In the genomic region with DNA sequence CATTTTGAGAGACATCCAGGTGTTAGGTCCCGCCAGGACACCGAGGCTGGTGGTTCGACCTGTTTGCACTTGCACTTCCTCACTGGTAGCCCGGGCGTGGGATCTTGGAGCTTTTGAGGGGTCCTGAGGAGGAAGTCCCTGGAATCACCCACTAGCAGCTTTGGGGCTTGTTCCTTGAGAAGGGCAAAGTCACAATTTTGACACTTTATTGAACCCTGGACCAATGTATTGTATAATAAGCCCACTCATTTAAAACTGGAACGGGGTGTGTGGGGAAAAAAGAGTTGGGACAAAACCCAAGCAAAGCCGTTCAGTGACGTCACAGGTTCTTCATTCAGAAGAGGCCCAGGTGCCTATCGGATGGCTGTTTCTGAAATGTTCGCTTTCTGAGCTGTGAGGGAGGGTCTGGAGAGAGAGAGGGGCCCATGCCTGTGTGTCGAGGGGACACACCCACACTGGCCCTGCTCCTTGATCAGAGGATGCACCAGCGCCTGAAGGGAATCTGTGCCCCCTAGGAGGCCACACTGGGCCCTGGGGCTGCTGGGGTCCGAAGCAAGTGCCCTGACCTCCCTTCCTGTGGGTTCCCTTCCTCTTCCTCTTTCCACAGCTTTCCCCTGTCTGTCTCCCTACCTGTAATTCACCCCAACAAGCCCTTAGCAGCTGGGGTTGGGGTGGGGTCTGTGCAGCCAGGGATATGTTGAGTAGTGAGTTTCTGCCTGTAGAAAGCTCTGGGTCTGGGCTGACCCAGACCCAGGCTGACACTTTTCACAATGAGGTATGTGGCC, we compare ENCODE assay signal across 11 cellular contexts. TPM values are rescaled to one million over a fixed set of nuclear protein-coding genes. Genes with fewer than 3 reads are reported as not detected.
DNase-seq lines count a peak whose midpoint lies in the region; ATAC-seq and TF ChIP-seq lines count a peak whose summit lies in the region.
"Had no signal": no experiment of that assay in that cellular context is flagged by ENCODE, and none has a peak within 500 bp of the region (broad histone marks: within the 10 kb centered on the region; RNA-seq: fewer than 3 reads in every experiment).

No MANE protein-coding gene starts in this region.

- H3K27ac ChIP-seq in gastroesophageal sphincter: peak overlapping the region in 3 of 4 donors; percentile 41 to 95 (median 66)
- H3K27ac ChIP-seq in suprapubic skin: peak overlapping the region; percentile 83
- H3K27ac ChIP-seq: GM23248 had no signal

- POLR2A ChIA-PET in activated CD4-positive, alpha-beta memory T cell treated with anti-CD3 and anti-CD28 coated beads, Interleukin-2, amount 10 ng/mL, durations not matched to agents 7 days and 5 days (lab: Charles Lee): interaction anchor here (1.2 kb wide), 1 partner anchor 29 kb away, joined by 3 read pairs; no protein-coding TSS in a partner anchor

- TF ChIP-seq CTCF in gastroesophageal sphincter (IDR thresholded peaks at IDR 0.05) (no peak), suprapubic skin (IDR thresholded peaks at IDR 0.05) (no peak)

- H3K4me1 ChIP-seq in gastroesophageal sphincter: peaks cover 2 to 84% (median 32%) of the 10 kb centered on the region in 3 donors
- H3K4me1 ChIP-seq in suprapubic skin: peaks cover 93% of the 10 kb centered on the region

- H3K27me3 Mint-ChIP-seq in activated T-cell treated with anti-CD3 and anti-CD28 coated beads, Interleukin-2, amount 50 U/mL, for 24 hours: no peaks in the 10 kb centered on the region
- H3K27me3 Mint-ChIP-seq in activated CD4-positive, alpha-beta memory T cell treated with anti-CD3 and anti-CD28 coated beads, Interleukin-2, amount 10 ng/mL, durations not matched to agents 7 days and 5 days: no peaks in the 10 kb centered on the region

- H3K4me3 Mint-ChIP-seq in activated T-cell treated with anti-CD3 and anti-CD28 coated beads, Interleukin-2, amount 50 U/mL, for 24 hours: peak overlapping the region; percentile 92
- H3K4me3 Mint-ChIP-seq in activated CD4-positive, alpha-beta memory T cell treated with anti-CD3 and anti-CD28 coated beads, Interleukin-2, amount 10 ng/mL, durations not matched to agents 7 days and 5 days: peak overlapping the region; percentile 92

- 82 to 90% methylated on average over 2 to 6 of the region's 13 CpGs for WGBS in gastroesophageal sphincter (ENCODE audit: low coverage in 1 of 2), 2 donors
- WGBS in suprapubic skin: 64% methylated on average over 12 of the region's 13 CpGs

- DNase-seq in activated T-cell treated with anti-CD3 and anti-CD28 coated beads, Interleukin-2, amount 50 U/mL, for 24 hours: no peak
- no peak for DNase-seq in activated T-cell treated with anti-CD3 and anti-CD28 coated beads for 4 hours
- DNase-seq in activated CD4-positive, alpha-beta memory T cell treated with anti-CD3 and anti-CD28 coated beads, Interleukin-2, amount 10 ng/mL, durations not matched to agents 7 days and 5 days: no peak
- no peak for DNase-seq in suprapubic skin (ENCODE audit: low spot score in 2 of 2)
- DNase-seq in iPS-NIHi7 (ENCODE audit: extremely low spot score): no peak
- DNase-seq: adrenal gland, GM23248, NCI-H2171 treated with DMSO at 0.1 percent for 48 hours had no signal

- peaks cover 17% of the 10 kb centered on the region for H3K36me3 Mint-ChIP-seq in activated T-cell treated with anti-CD3 and anti-CD28 coated beads, Interleukin-2, amount 50 U/mL, for 24 hours (ENCODE audit: low read depth)
- peaks cover 9% of the 10 kb centered on the region for H3K36me3 Mint-ChIP-seq in activated CD4-positive, alpha-beta memory T cell treated with anti-CD3 and anti-CD28 coated beads, Interleukin-2, amount 10 ng/mL, durations not matched to agents 7 days and 5 days (ENCODE audit: low read depth)

- no peaks in the 10 kb centered on the region for H3K9me3 Mint-ChIP-seq in activated T-cell treated with anti-CD3 and anti-CD28 coated beads, Interleukin-2, amount 50 U/mL, for 24 hours
- H3K9me3 Mint-ChIP-seq in activated CD4-positive, alpha-beta memory T cell treated with anti-CD3 and anti-CD28 coated beads, Interleukin-2, amount 10 ng/mL, durations not matched to agents 7 days and 5 days: no peaks in the 10 kb centered on the region

- H3K36me3 ChIP-seq in gastroesophageal sphincter (no peaks in the 10 kb centered on the region), suprapubic skin (no peaks in the 10 kb centered on the region)
- H3K36me3 ChIP-seq: adrenal gland had no signal

- peaks cover 89% of the 10 kb centered on the region for H3K4me1 Mint-ChIP-seq in activated T-cell treated with anti-CD3 and anti-CD28 coated beads, Interleukin-2, amount 50 U/mL, for 24 hours (ENCODE audit: low read depth)
- H3K4me1 Mint-ChIP-seq in activated CD4-positive, alpha-beta memory T cell treated with anti-CD3 and anti-CD28 coated beads, Interleukin-2, amount 10 ng/mL, durations not matched to agents 7 days and 5 days: peaks cover 89% of the 10 kb centered on the region

- no peak for TF ChIP-seq EP300 in gastroesophageal sphincter (IDR thresholded peaks at IDR 0.05)
- no peak for TF ChIP-seq EP300 in suprapubic skin (IDR thresholded peaks at IDR 0.05)

- ATAC-seq in gastroesophageal sphincter (no peak), GM18858 (IDR thresholded peaks at IDR 0.05; ENCODE audit: unreplicated experiment) (no peak), GM19035 (IDR thresholded peaks at IDR 0.05; ENCODE audit: unreplicated experiment) (no peak)

- H3K27ac Mint-ChIP-seq in activated T-cell treated with anti-CD3 and anti-CD28 coated beads, Interleukin-2, amount 50 U/mL, for 24 hours: peak overlapping the region; percentile 93
- H3K27ac Mint-ChIP-seq in activated CD4-positive, alpha-beta memory T cell treated with anti-CD3 and anti-CD28 coated beads, Interleukin-2, amount 10 ng/mL, durations not matched to agents 7 days and 5 days: peak overlapping the region; percentile 88

- H3K4me3 ChIP-seq in gastroesophageal sphincter: no peak overlapping the region
- peak overlapping the region; percentile 84 for H3K4me3 ChIP-seq in suprapubic skin
- H3K4me3 ChIP-seq: GM23248 had no signal

- CTCF ChIA-PET in activated CD4-positive, alpha-beta memory T cell treated with anti-CD3 and anti-CD28 coated beads, Interleukin-2, amount 10 ng/mL, durations not matched to agents 7 days and 5 days (lab: Charles Lee): interaction anchor here (2.3 to 6.2 kb wide), 2 partner anchors 30 to 56 kb away, joined by 6 to 75 read pairs; no protein-coding TSS in a partner anchor

- no peak for TF ChIP-seq POLR2A in gastroesophageal sphincter (IDR thresholded peaks at IDR 0.05)
- TF ChIP-seq POLR2A in suprapubic skin (IDR thresholded peaks at IDR 0.05): no peak

- H3K9me3 ChIP-seq in gastroesophageal sphincter: no peaks in the 10 kb centered on the region
- H3K9me3 ChIP-seq in suprapubic skin: no peaks in the 10 kb centered on the region
- H3K9me3 ChIP-seq: adrenal gland had no signal

- H3K27me3 ChIP-seq in gastroesophageal sphincter (no peaks in the 10 kb centered on the region), suprapubic skin (no peaks in the 10 kb centered on the region)
- H3K27me3 ChIP-seq: adrenal gland had no signal

RNA-seq across cellular contexts. Expression of a gene that starts 2.6 kb away (rescaled TPM):
- 10 to 100 TPM; 54.0 to 57.8 TPM for total RNA-seq in activated CD4-positive, alpha-beta memory T cell treated with anti-CD3 and anti-CD28 coated beads, Interleukin-2, amount 10 ng/mL, durations not matched to agents 7 days and 5 days
- total RNA-seq in gastroesophageal sphincter: 10 to 100 TPM; 47.3 to 70.1 (median 50.0) TPM
- total RNA-seq in suprapubic skin: 10 to 100 TPM; 25.9 to 71.9 (median 52.5) TPM
